15 cellular contexts compared by ENCODE assay signal in genomic region chr10:3766046-3766761, GRCh38. TPM values are rescaled to one million over a fixed set of nuclear protein-coding genes. Genes with fewer than 3 reads are reported as not detected.
DNase-seq lines count a peak whose midpoint lies in the region; ATAC-seq, FAIRE-seq and TF ChIP-seq lines count a peak whose summit lies in the region.
"Had no signal": no experiment of that assay in that cellular context is flagged by ENCODE, and none has a peak within 500 bp of the region (broad histone marks: within the 10 kb centered on the region; RNA-seq: fewer than 3 reads in every experiment).

No MANE protein-coding gene starts in this region.

- H3K27me3 ChIP-seq in Panc1 (ENCODE audit: control insufficient read depth, insufficient read depth, low read length), result no peaks in the 10 kb centered on the region
- H3K27me3 ChIP-seq in small intestine (ENCODE audit: control insufficient read depth in 2 of 2, insufficient read depth in 2 of 2, low read length in 2 of 2), result no peaks in the 10 kb centered on the region
- H3K27me3 ChIP-seq: body of pancreas, heart left ventricle, left lung, spleen, upper lobe of right lung had no signal

- H3K4me1 ChIP-seq in Panc1 (ENCODE audit: control insufficient read depth, insufficient read depth, low read length), result peaks cover 50% of the 10 kb centered on the region
- peaks cover 3 to 4% of the 10 kb centered on the region in 2 donors for H3K4me1 ChIP-seq in small intestine (ENCODE audit: control insufficient read depth in 2 of 2, insufficient read depth in 1 of 2, low read depth in 1 of 2, low read length in 1 of 2)
- H3K4me1 ChIP-seq: body of pancreas had no signal

- H3K27ac ChIP-seq in Panc1 (ENCODE audit: low read length), result peak overlapping the region; percentile 89
- no peak overlapping the region for H3K27ac ChIP-seq in small intestine (ENCODE audit: low read depth in 1 of 2, low read length in 1 of 2)
- H3K27ac ChIP-seq: body of pancreas, SK-N-MC had no signal

- intact Hi-C loops in Panc1 (cut with micrococcal nuclease; ENCODE audit: unreplicated experiment), result no loop called here

- ATAC-seq in activated CD8-positive, alpha-beta memory T cell treated with anti-CD3 and anti-CD28 coated beads, Interleukin-2, amount 10 ng/mL, durations not matched to agents 7 days and 5 days, result no peak
- no peak for ATAC-seq in Panc1
- ATAC-seq in stimulated activated memory B cell treated with anti-CD40 and anti-IgM and Interleukin-4, amounts not matched to agents 10 μg/mL and 1 μg/mL and 100 μg/mL, for 72 hours, result no peak
- ATAC-seq in HG03280 (IDR thresholded peaks at IDR 0.05; ENCODE audit: unreplicated experiment), result no peak
- ATAC-seq: body of pancreas, left lung, upper lobe of right lung had no signal

- peaks cover 6% of the 10 kb centered on the region for H3K36me3 Mint-ChIP-seq in activated CD8-positive, alpha-beta memory T cell treated with anti-CD3 and anti-CD28 coated beads, Interleukin-2, amount 10 ng/mL, durations not matched to agents 7 days and 5 days
- peaks cover 6% of the 10 kb centered on the region for H3K36me3 Mint-ChIP-seq in stimulated activated memory B cell treated with anti-CD40 and anti-IgM and Interleukin-4, amounts not matched to agents 10 μg/mL and 1 μg/mL and 100 μg/mL, for 72 hours

- H3K27me3 Mint-ChIP-seq in activated CD8-positive, alpha-beta memory T cell treated with anti-CD3 and anti-CD28 coated beads, Interleukin-2, amount 10 ng/mL, durations not matched to agents 7 days and 5 days, result no peaks in the 10 kb centered on the region
- H3K27me3 Mint-ChIP-seq in stimulated activated memory B cell treated with anti-CD40 and anti-IgM and Interleukin-4, amounts not matched to agents 10 μg/mL and 1 μg/mL and 100 μg/mL, for 72 hours, result no peaks in the 10 kb centered on the region

- peak overlapping the region; percentile 88 for H3K27ac Mint-ChIP-seq in activated CD8-positive, alpha-beta memory T cell treated with anti-CD3 and anti-CD28 coated beads, Interleukin-2, amount 10 ng/mL, durations not matched to agents 7 days and 5 days
- H3K27ac Mint-ChIP-seq in stimulated activated memory B cell treated with anti-CD40 and anti-IgM and Interleukin-4, amounts not matched to agents 10 μg/mL and 1 μg/mL and 100 μg/mL, for 72 hours, result peak overlapping the region; percentile 25

- 53 to 64% (median 54%) methylated on average over 17 of the region's 17 CpGs for WGBS in small intestine, 3 donors

- no peak for TF ChIP-seq CTCF in Panc1 (IDR thresholded peaks at IDR 0.05)
- no peak for TF ChIP-seq CTCF in fibroblast of villous mesenchyme (IDR thresholded peaks at IDR 0.05; ENCODE audit: insufficient read depth, low read depth, low read length)

- H3K4me3 ChIP-seq in Panc1 (ENCODE audit: low read depth in 2 of 2, low read length in 2 of 2) (no peak overlapping the region), fibroblast of villous mesenchyme (ENCODE audit: low read depth, low read length) (no peak overlapping the region), small intestine (ENCODE audit: low read depth in 1 of 2, low read length in 2 of 2) (no peak overlapping the region)
- H3K4me3 ChIP-seq: body of pancreas, heart left ventricle, left lung, SK-N-MC, upper lobe of right lung had no signal

- H3K9me3 Mint-ChIP-seq in activated CD8-positive, alpha-beta memory T cell treated with anti-CD3 and anti-CD28 coated beads, Interleukin-2, amount 10 ng/mL, durations not matched to agents 7 days and 5 days (ENCODE audit: low read depth), result no peaks in the 10 kb centered on the region
- no peaks in the 10 kb centered on the region for H3K9me3 Mint-ChIP-seq in stimulated activated memory B cell treated with anti-CD40 and anti-IgM and Interleukin-4, amounts not matched to agents 10 μg/mL and 1 μg/mL and 100 μg/mL, for 72 hours

- no peaks in the 10 kb centered on the region for H3K36me3 ChIP-seq in Panc1 (ENCODE audit: control insufficient read depth, insufficient read depth, low read length)
- H3K36me3 ChIP-seq in small intestine (ENCODE audit: control insufficient read depth in 2 of 2, insufficient read depth in 2 of 2, low read length in 2 of 2), result no peaks in the 10 kb centered on the region
- H3K36me3 ChIP-seq: heart left ventricle, left lung, spleen, upper lobe of right lung had no signal

- H3K4me1 Mint-ChIP-seq in activated CD8-positive, alpha-beta memory T cell treated with anti-CD3 and anti-CD28 coated beads, Interleukin-2, amount 10 ng/mL, durations not matched to agents 7 days and 5 days, result peaks cover 70% of the 10 kb centered on the region
- H3K4me1 Mint-ChIP-seq in stimulated activated memory B cell treated with anti-CD40 and anti-IgM and Interleukin-4, amounts not matched to agents 10 μg/mL and 1 μg/mL and 100 μg/mL, for 72 hours, result peaks cover 39% of the 10 kb centered on the region

- no TSS peak for BruUV-seq in Panc1 (replicated peaks; lab: Mats Ljungman, UMichigan)

- in situ Hi-C loops in Panc1 (cut with HindIII; ENCODE audit: low pct_unique_long_range_greater_than_20kb, low sequenced_read_pairs), result no loop called here

- no peaks in the 10 kb centered on the region for H3K9me3 ChIP-seq in Panc1 (ENCODE audit: control insufficient read depth, insufficient read depth, low read depth, low read length)
- no peaks in the 10 kb centered on the region for H3K9me3 ChIP-seq in small intestine (ENCODE audit: control insufficient read depth, low read depth)
- H3K9me3 ChIP-seq: body of pancreas, heart left ventricle, left lung, spleen, upper lobe of right lung had no signal

- no peak for DNase-seq in activated CD8-positive, alpha-beta memory T cell treated with anti-CD3 and anti-CD28 coated beads, Interleukin-2, amount 10 ng/mL, durations not matched to agents 7 days and 5 days
- no peak for DNase-seq in activated CD8-positive, alpha-beta memory T cell treated with anti-CD3 and anti-CD28 coated beads, Interleukin-2, amount 50 U/mL, for 4 hours
- DNase-seq in Panc1 (ENCODE audit: low read depth, low spot score), result no peak
- DNase-seq in fibroblast of villous mesenchyme (ENCODE audit: low read depth), result peak; percentile 42
- DNase-seq in NCI-H146 (lab: John Stamatoyannopoulos, UW), result no peak
- no peak for DNase-seq in small intestine
- DNase-seq: body of pancreas, heart left ventricle, left lung, NCI-H1417 treated with DMSO at 0.1 percent for 48 hours, spleen, upper lobe of right lung had no signal

- CTCF ChIA-PET in activated CD8-positive, alpha-beta memory T cell treated with anti-CD3 and anti-CD28 coated beads, Interleukin-2, amount 10 ng/mL, durations not matched to agents 7 days and 5 days (lab: Charles Lee), result interaction anchor here (1.5 kb wide), 1 partner anchor 22 kb away, joined by 4 read pairs; no protein-coding TSS in a partner anchor
- CTCF ChIA-PET in Panc1 (lab: Charles Lee), result no interaction called here

- FAIRE-seq in small intestine (lab: Jason Lieb, UNC), result no peak

- no peak overlapping the region for H3K4me3 Mint-ChIP-seq in activated CD8-positive, alpha-beta memory T cell treated with anti-CD3 and anti-CD28 coated beads, Interleukin-2, amount 10 ng/mL, durations not matched to agents 7 days and 5 days
- no peak overlapping the region for H3K4me3 Mint-ChIP-seq in stimulated activated memory B cell treated with anti-CD40 and anti-IgM and Interleukin-4, amounts not matched to agents 10 μg/mL and 1 μg/mL and 100 μg/mL, for 72 hours

- POLR2A ChIA-PET in Panc1 (lab: Charles Lee), result no interaction called here

RNA-seq across cellular contexts. Expression of gene KLF6, which starts 18.8 kb away (rescaled TPM):
- 100 to 1,000 TPM; 149 to 208 TPM for total RNA-seq in activated CD8-positive, alpha-beta memory T cell treated with anti-CD3 and anti-CD28 coated beads, Interleukin-2, amount 10 ng/mL, durations not matched to agents 7 days and 5 days
- total RNA-seq in Panc1 (2021; ENCODE audit: unreplicated experiment) (177 TPM), fibroblast of villous mesenchyme (37.6 and 51.5 TPM in 2 replicates)
- 108 TPM for polyA plus RNA-seq in Panc1 (2012; ENCODE audit: insufficient read length)
- 10 to 100 TPM; 47.3 to 97.7 (median 63.0) TPM for polyA plus RNA-seq in small intestine
